In genomic region chr12:51886021-51886710, GRCh38 we compare ENCODE assay signal across 8 cellular contexts. TPM values are rescaled to one million over a fixed set of nuclear protein-coding genes. Genes with fewer than 3 reads are reported as not detected.
DNase-seq lines count a peak whose midpoint lies in the region; ATAC-seq and TF ChIP-seq lines count a peak whose summit lies in the region.

No MANE protein-coding gene starts in this region.

- H3K9me2 ChIP-seq in OCI-LY1 (ENCODE audit: low read depth, low read length), result no peaks in the 10 kb centered on the region

- TF ChIP-seq CTCF in OCI-LY1 (IDR thresholded peaks at IDR 0.05; ENCODE audit: low read length) (no peak), retinal pigment epithelial cell (conservative IDR thresholded peaks at IDR 0.05; ENCODE audit: low read depth, low read length) (no peak)

- H3K4me3 ChIP-seq in OCI-LY1 (ENCODE audit: low read depth, low read length, poor library complexity, severe bottlenecking) (no peak overlapping the region), retinal pigment epithelial cell (ENCODE audit: low read length) (no peak overlapping the region)

- H3F3A ChIP-seq in OCI-LY1 (ENCODE audit: insufficient read depth, low read length), result no peaks in the 10 kb centered on the region

- H3K27me3 ChIP-seq in OCI-LY1 (ENCODE audit: insufficient read depth, low read length), result no peaks in the 10 kb centered on the region

- H3K9ac ChIP-seq in OCI-LY1 (ENCODE audit: low read length), result no peak overlapping the region

- H3K27me3 Mint-ChIP-seq in activated naive CD4-positive, alpha-beta T cell treated with anti-CD3 and anti-CD28 coated beads, Interleukin-2, amount 10 ng/mL, durations not matched to agents 7 days and 5 days, result peaks cover 11% of the 10 kb centered on the region

- CTCF ChIA-PET in activated naive CD4-positive, alpha-beta T cell treated with anti-CD3 and anti-CD28 coated beads, Interleukin-2, amount 10 ng/mL, durations not matched to agents 7 days and 5 days (lab: Charles Lee), result interaction anchor here (0.6 to 3.4 kb wide), 9 partner anchors 11 to 184 kb away, joined by 3 to 18 read pairs (median 3); partner anchors contain the start of gene ATG101

- H3K4me2 ChIP-seq in OCI-LY1 (ENCODE audit: low read length), result peak overlapping the region; percentile 28; the same call in 1 of the 2 replicates

- peak overlapping the region; percentile 94 for H3K27ac Mint-ChIP-seq in activated naive CD4-positive, alpha-beta T cell treated with anti-CD3 and anti-CD28 coated beads, Interleukin-2, amount 10 ng/mL, durations not matched to agents 7 days and 5 days

- H3K36me3 ChIP-seq in OCI-LY1 (ENCODE audit: insufficient read depth, low read length), result no peaks in the 10 kb centered on the region; the same call in 1 of the 2 replicates

- no peaks in the 10 kb centered on the region for H3K9me3 ChIP-seq in OCI-LY1 (ENCODE audit: low read length)

- H3K79me2 ChIP-seq in OCI-LY1 (ENCODE audit: insufficient read depth, low read length), result no peaks in the 10 kb centered on the region

- peaks cover 5% of the 10 kb centered on the region for H3K4me1 ChIP-seq in OCI-LY1 (ENCODE audit: insufficient read depth, low read length, severe bottlenecking)

- peaks cover 25% of the 10 kb centered on the region for H3K4me1 Mint-ChIP-seq in activated naive CD4-positive, alpha-beta T cell treated with anti-CD3 and anti-CD28 coated beads, Interleukin-2, amount 10 ng/mL, durations not matched to agents 7 days and 5 days

- no peak overlapping the region for H2AFZ ChIP-seq in OCI-LY1 (ENCODE audit: low read length)

- no peak overlapping the region for H3K4me3 Mint-ChIP-seq in activated naive CD4-positive, alpha-beta T cell treated with anti-CD3 and anti-CD28 coated beads, Interleukin-2, amount 10 ng/mL, durations not matched to agents 7 days and 5 days

- ATAC-seq in Right ventricle myocardium superior (ENCODE audit: poor library complexity), result peak; percentile 92
- no peak for ATAC-seq in HG02973 (IDR thresholded peaks at IDR 0.05; ENCODE audit: unreplicated experiment)
- ATAC-seq in HG03175 (IDR thresholded peaks at IDR 0.05; ENCODE audit: unreplicated experiment), result no peak

- H3K27ac ChIP-seq in OCI-LY1 (ENCODE audit: low read depth, low read length, poor library complexity, severe bottlenecking), result no peak overlapping the region

- DNase-seq in GDM1 (lab: John Stamatoyannopoulos, UW) (peak; percentile 62), Right ventricle myocardium superior (peak; percentile 76), retinal pigment epithelial cell (ENCODE audit: low read depth) (peak; percentile 37), HT-29 (ENCODE audit: low spot score) (no peak)
- DNase-seq in activated naive CD4-positive, alpha-beta T cell treated with anti-CD3 and anti-CD28 coated beads, Interleukin-2, amount 10 ng/mL, durations not matched to agents 7 days and 5 days, result peak; percentile 72

- peaks cover 8% of the 10 kb centered on the region for H3K9me3 Mint-ChIP-seq in activated naive CD4-positive, alpha-beta T cell treated with anti-CD3 and anti-CD28 coated beads, Interleukin-2, amount 10 ng/mL, durations not matched to agents 7 days and 5 days

- peaks cover 7% of the 10 kb centered on the region for H3K36me3 Mint-ChIP-seq in activated naive CD4-positive, alpha-beta T cell treated with anti-CD3 and anti-CD28 coated beads, Interleukin-2, amount 10 ng/mL, durations not matched to agents 7 days and 5 days

- intact Hi-C loops in Right ventricle myocardium superior (cut with DNase I), result no loop called here

- no peaks in the 10 kb centered on the region for H4K20me1 ChIP-seq in OCI-LY1 (ENCODE audit: insufficient read depth, low read length)

RNA-seq across cellular contexts. Expression of gene ANKRD33, which starts 1.7 kb away (rescaled TPM):
- not detected for total RNA-seq in Right ventricle myocardium superior
- total RNA-seq in HT-29 (2014; rRNA removed; shearing (Covaris generic)), result not detected in 2 replicates

RNA-seq across cellular contexts. Expression of gene ACVRL1, which starts 21.1 kb away (rescaled TPM):
- 35.1 TPM for total RNA-seq in Right ventricle myocardium superior
- not detected in 2 replicates for total RNA-seq in HT-29 (2014; rRNA removed; shearing (Covaris generic))

RNA-seq across cellular contexts. Expression of gene FIGNL2, which starts 37.6 kb away (rescaled TPM):
- 0.30 TPM for total RNA-seq in Right ventricle myocardium superior
- not detected in 2 replicates for total RNA-seq in HT-29 (2014; rRNA removed; shearing (Covaris generic))

Comparison
In these comparisons a context has a peak if more than half of its experiments do, and no peak if none do; other contexts are left out.
1. RNA of gene ACVRL1, which starts 21.1 kb away (total RNA-seq): 35.1 TPM in Right ventricle myocardium superior (single experiment); not detected in HT-29; every median in the first group is over 10 times any median in the second.